Comparison of ENCODE assay signal across 8 cellular contexts in genomic region chr22:45671783-45672563, GRCh38. TPM values are rescaled to one million over a fixed set of nuclear protein-coding genes. Genes with fewer than 3 reads are reported as not detected.
DNase-seq lines count a peak whose midpoint lies in the region; ATAC-seq, FAIRE-seq and TF ChIP-seq lines count a peak whose summit lies in the region.

Gene ATXN10, plus strand, starts transcription at chr22:45671834. Its CDS starts 230 bp downstream, at chr22:45672064.

- H3K9me1 ChIP-seq in keratinocyte (ENCODE audit: control insufficient read depth, extremely low read depth, insufficient read depth, low read length), result peaks cover 3% of the 10 kb centered on the region

- dilution Hi-C loops in keratinocyte (cut with MboI; ENCODE audit: extremely low pct_ligation_motif_present, low sequenced_read_pairs), result no loop called here

- H3K27ac ChIP-seq in keratinocyte (ENCODE audit: control insufficient read depth, insufficient read depth, low read length), result peak within 1 kb of the TSS; percentile 82

- FAIRE-seq in keratinocyte (lab: Jason Lieb, UNC), result no peak

- H3K36me3 ChIP-seq in keratinocyte (ENCODE audit: control insufficient read depth in 2 of 2, extremely low read depth in 1 of 2, insufficient read depth in 2 of 2, low read length in 2 of 2), result peaks cover 0 to 3% of the 10 kb centered on the region in 2 experiments

- in situ Hi-C loops in GM13977 (cut with MboI; ENCODE audit: low pct_unique_long_range_greater_than_20kb, low sequenced_read_pairs, unreplicated experiment), result no loop called here

- TF ChIP-seq CTCF in GM13977 (IDR thresholded peaks at IDR 0.05; ENCODE audit: extremely low read depth, insufficient read depth, missing control alignments) (no peak), keratinocyte (optimal IDR thresholded peaks at IDR 0.05 in 1 of 3, IDR thresholded peaks at IDR 0.05 in 1 of 3, conservative IDR thresholded peaks at IDR 0.05 in 1 of 3; ENCODE audit: extremely low read depth in 1 of 3, insufficient read depth in 2 of 3, low read length in 3 of 3) (no peak)

- no peaks in the 10 kb centered on the region for H4K20me1 ChIP-seq in keratinocyte (ENCODE audit: control insufficient read depth, extremely low read depth, insufficient read depth, low read length)

- peak; percentile 85 for DNase-seq in GM13977 (ENCODE audit: low spot score)
- peak; percentile 75 for DNase-seq in NCI-H2196 (lab: John Stamatoyannopoulos, UW; ENCODE audit: unreplicated experiment)
- peak; percentile 26 for DNase-seq in activated CD4-positive, CD25-positive, alpha-beta regulatory T cell treated with anti-CD3 and anti-CD28 coated beads, Interleukin-2, amount 50 U/mL, for 16 hours (ENCODE audit: low read depth, low spot score)
- DNase-seq in central memory CD4-positive, alpha-beta T cell, result peak; percentile 66
- DNase-seq in keratinocyte (ENCODE audit: low read depth, low spot score), result no peak
- DNase-seq in stimulated activated CD4-positive, alpha-beta T cell treated with anti-CD3 and anti-CD28 coated beads, Interleukin-12 subunit alpha, Interleukin-12 subunit beta, amount 100 ng/mL, for 4 hours, result peak; percentile 75

- peak within 1 kb of the TSS; percentile 96 for H3K9ac ChIP-seq in keratinocyte (ENCODE audit: control insufficient read depth, extremely low read depth, insufficient read depth, low read length)

- no peaks in the 10 kb centered on the region for H3K27me3 ChIP-seq in keratinocyte (ENCODE audit: control insufficient read depth, extremely low read depth, insufficient read depth, low read length)

- H3K4me2 ChIP-seq in keratinocyte (ENCODE audit: control insufficient read depth, extremely low read depth, insufficient read depth, low read depth, low read length), result peak within 1 kb of the TSS; percentile 91

- peak within 1 kb of the TSS; percentile 91 for H2AFZ ChIP-seq in keratinocyte (ENCODE audit: control insufficient read depth, low read length)

- peak within 1 kb of the TSS; percentile 80 to 96 (median 92) for H3K4me3 ChIP-seq in keratinocyte (ENCODE audit: control insufficient read depth in 2 of 3, extremely low read depth in 1 of 3, insufficient read depth in 2 of 3, low read depth in 1 of 3, low read length in 3 of 3)

- peaks cover 23% of the 10 kb centered on the region for H3K4me1 ChIP-seq in keratinocyte (ENCODE audit: control insufficient read depth, extremely low read depth, insufficient read depth, low read length)

- H3K79me2 ChIP-seq in keratinocyte (ENCODE audit: control insufficient read depth, insufficient read depth, low read length), result peaks cover 48% of the 10 kb centered on the region

- no peaks in the 10 kb centered on the region for H3K9me3 ChIP-seq in keratinocyte (ENCODE audit: control insufficient read depth, low read depth, low read length)

- peak; percentile 76 for ATAC-seq in HG02885 (IDR thresholded peaks at IDR 0.05; ENCODE audit: poor library complexity, unreplicated experiment)
- no peak for ATAC-seq in HG02970 (IDR thresholded peaks at IDR 0.05; ENCODE audit: low FRiP score, unreplicated experiment)

RNA-seq across cellular contexts. Expression of gene ATXN10, which starts in this region (rescaled TPM):
- 238 to 276 TPM (median 242 TPM) in 3 replicates for polyA plus RNA-seq in keratinocyte
- 147 TPM for polyA plus RNA-seq in keratinocyte (2011; ENCODE audit: low read depth)
- 172 and 329 TPM in 2 replicates for polyA plus RNA-seq in keratinocyte (2011; cell fraction: cytosol; rRNA removed)
- polyA plus RNA-seq in keratinocyte (2011; cell fraction: nucleus; rRNA removed), result 190 and 196 TPM in 2 replicates
- 88.1 and 124 TPM in 2 replicates for polyA plus RNA-seq in keratinocyte (2012; ENCODE audit: low replicate concordance)
- 156 to 320 TPM (median 270 TPM) in 3 replicates for polyA minus RNA-seq in keratinocyte
- 71.7 TPM for polyA minus RNA-seq in keratinocyte (2011; cell fraction: cytosol; rRNA and poly(A)+ RNA removed)
- polyA minus RNA-seq in keratinocyte (2011; cell fraction: nucleus; rRNA and poly(A)+ RNA removed), result 59.4 and 126 TPM in 2 replicates
